Comparison of ENCODE assay signal across 26 cellular contexts in genomic region chr7:85887133-85887532, GRCh38.
DNase-seq lines count a peak whose midpoint lies in the region; ATAC-seq, FAIRE-seq and TF ChIP-seq lines count a peak whose summit lies in the region.
"Had no signal": no experiment of that assay in that cellular context is flagged by ENCODE, and none has a peak within 500 bp of the region (broad histone marks: within the 10 kb centered on the region; RNA-seq: fewer than 3 reads in every experiment).

No MANE protein-coding gene starts in this region.

- no peak overlapping the region for H3K4me3 ChIP-seq in GM23338
- no peak overlapping the region for H3K4me3 ChIP-seq in endodermal cell (ENCODE audit: low read length)
- no peak overlapping the region for H3K4me3 ChIP-seq in neural progenitor cell
- no peak overlapping the region for H3K4me3 ChIP-seq in PC-3 (ENCODE audit: low read length)
- H3K4me3 ChIP-seq: A549; BLaER1 treated with 17β-estradiol and CSF1 and Interleukin-3, amounts not matched to agents 10 nM and 100 nM; GM12878; GM23248 had no signal

- H3K4me1 ChIP-seq in GM23338 (ENCODE audit: insufficient read depth) (peaks cover 23% of the 10 kb centered on the region), endodermal cell (ENCODE audit: control insufficient read depth, insufficient read depth, low read length) (no peaks in the 10 kb centered on the region), neural progenitor cell (no peaks in the 10 kb centered on the region), PC-3 (ENCODE audit: insufficient read depth, low read length) (no peaks in the 10 kb centered on the region)
- H3K4me1 ChIP-seq: A549; BE2C; BLaER1 treated with 17β-estradiol and CSF1 and Interleukin-3, amounts not matched to agents 10 nM and 100 nM had no signal

- no TSS peak for BruUV-seq in PC-3 (replicated peaks; lab: Mats Ljungman, UMichigan)

- DNase-seq in GM23338 (ENCODE audit: low spot score) (peak; percentile 25), HT1080 (ENCODE audit: low read depth) (peak; percentile 1), endodermal cell (peak; percentile 66), neural progenitor cell (ENCODE audit: low spot score) (no peak), frontal cortex (ENCODE audit: low spot score in 2 of 2) (no peak), PC-3 (no peak)
- DNase-seq: 8988T; ACHN; AML-193; BE2C; CD4-positive, alpha-beta T cell; CD8-positive, alpha-beta memory T cell; DMS 273 treated with DMSO at 0.1 percent for 48 hours; DMS79; EL; GDM1; GM23248; H7 had no signal

- H3K36me3 ChIP-seq in GM23338 (ENCODE audit: insufficient read depth) (no peaks in the 10 kb centered on the region), endodermal cell (ENCODE audit: control insufficient read depth, insufficient read depth, low read length) (no peaks in the 10 kb centered on the region), neural progenitor cell (no peaks in the 10 kb centered on the region), PC-3 (ENCODE audit: low read depth, low read length) (no peaks in the 10 kb centered on the region)
- H3K36me3 ChIP-seq: BE2C; BLaER1 treated with 17β-estradiol and CSF1 and Interleukin-3, amounts not matched to agents 10 nM and 100 nM had no signal

- H3K9me3 Mint-ChIP-seq in GM23338 (no peaks in the 10 kb centered on the region), endodermal cell (no peaks in the 10 kb centered on the region), neural progenitor cell (no peaks in the 10 kb centered on the region)
- H3K9me3 Mint-ChIP-seq: CD14-positive monocyte; CD4-positive, alpha-beta T cell had no signal

- FAIRE-seq in frontal cortex (lab: Jason Lieb, UNC) = no peak
- FAIRE-seq: A549, D721Med, GM12878, GM19239 had no signal

- H4K20me1 ChIP-seq in GM23338 (replicated peaks; ENCODE audit: insufficient read depth) (no peaks in the 10 kb centered on the region), neural progenitor cell (ENCODE audit: low read depth) (no peaks in the 10 kb centered on the region), PC-3 (ENCODE audit: low read length) (no peaks in the 10 kb centered on the region)
- H4K20me1 ChIP-seq: BLaER1 treated with 17β-estradiol and CSF1 and Interleukin-3, amounts not matched to agents 10 nM and 100 nM had no signal

- H3K4me3 Mint-ChIP-seq in GM23338 (no peak overlapping the region), endodermal cell (no peak overlapping the region), neural progenitor cell (no peak overlapping the region)
- H3K4me3 Mint-ChIP-seq: CD14-positive monocyte; CD4-positive, alpha-beta T cell; CD8-positive, alpha-beta memory T cell had no signal

- H2AFZ ChIP-seq in GM23338 (no peak overlapping the region; the same call in 1 of the 2 replicates), neural progenitor cell (replicated peaks) (no peak overlapping the region), PC-3 (ENCODE audit: low read length) (no peak overlapping the region)
- H2AFZ ChIP-seq: GM23248 had no signal

- POLR2A ChIA-PET in PC-3 (lab: Charles Lee; ENCODE audit: unreplicated experiment) = no interaction called here

- H3K27ac ChIP-seq in GM23338 (ENCODE audit: low read depth) (no peak overlapping the region), endodermal cell (ENCODE audit: low read depth, low read length) (no peak overlapping the region), neural progenitor cell (no peak overlapping the region), PC-3 (ENCODE audit: low read length) (no peak overlapping the region)
- H3K27ac ChIP-seq: A549; BLaER1 treated with 17β-estradiol and CSF1 and Interleukin-3, amounts not matched to agents 10 nM and 100 nM; GM23248 had no signal

- H3K9ac ChIP-seq in endodermal cell (ENCODE audit: extremely low read depth, low read length, poor library complexity, severe bottlenecking) (no peak overlapping the region), neural progenitor cell (no peak overlapping the region), PC-3 (ENCODE audit: low read length) (no peak overlapping the region)
- H3K9ac ChIP-seq: BLaER1 treated with 17β-estradiol and CSF1 and Interleukin-3, amounts not matched to agents 10 nM and 100 nM; GM23248 had no signal

- TF ChIP-seq CTCF in GM23338 (conservative IDR thresholded peaks at IDR 0.05; ENCODE audit: low read depth in 2 of 2) = peak; percentile 22 to 38; a peak in 2 of 4 replicates
- TF ChIP-seq CTCF in endodermal cell (conservative IDR thresholded peaks at IDR 0.05) = peak; percentile 55
- peak; percentile 15 for TF ChIP-seq CTCF in neural progenitor cell (IDR thresholded peaks at IDR 0.05)
- TF ChIP-seq CTCF in PC-3 (conservative IDR thresholded peaks at IDR 0.05; ENCODE audit: low read depth, low read length) = no peak

- H3K4me1 Mint-ChIP-seq in GM23338 = peaks cover 11% of the 10 kb centered on the region
- H3K4me1 Mint-ChIP-seq in endodermal cell = peaks cover 1% of the 10 kb centered on the region
- no peaks in the 10 kb centered on the region for H3K4me1 Mint-ChIP-seq in neural progenitor cell
- H3K4me1 Mint-ChIP-seq: CD14-positive monocyte; CD8-positive, alpha-beta memory T cell had no signal

- H3K9me3 ChIP-seq in endodermal cell (ENCODE audit: control insufficient read depth, low read length) = no peaks in the 10 kb centered on the region
- no peaks in the 10 kb centered on the region for H3K9me3 ChIP-seq in neural progenitor cell (ENCODE audit: low read depth)
- H3K9me3 ChIP-seq in PC-3 (ENCODE audit: low read length) = no peaks in the 10 kb centered on the region
- H3K9me3 ChIP-seq: A549; BE2C; BLaER1 treated with 17β-estradiol and CSF1 and Interleukin-3, amounts not matched to agents 10 nM and 100 nM had no signal

- H3K27me3 ChIP-seq in GM23338 (ENCODE audit: insufficient read depth) (no peaks in the 10 kb centered on the region), endodermal cell (ENCODE audit: control insufficient read depth, insufficient read depth, low read length, poor library complexity, severe bottlenecking) (no peaks in the 10 kb centered on the region), neural progenitor cell (no peaks in the 10 kb centered on the region), PC-3 (ENCODE audit: low read length) (peaks cover 5% of the 10 kb centered on the region; the same call in 1 of the 2 replicates)
- H3K27me3 ChIP-seq: BE2C; BLaER1 treated with 17β-estradiol and CSF1 and Interleukin-3, amounts not matched to agents 10 nM and 100 nM had no signal

- H3K36me3 Mint-ChIP-seq in GM23338 (ENCODE audit: low read depth) (no peaks in the 10 kb centered on the region), endodermal cell (ENCODE audit: low read depth) (no peaks in the 10 kb centered on the region), neural progenitor cell (no peaks in the 10 kb centered on the region)
- H3K36me3 Mint-ChIP-seq: CD14-positive monocyte; CD8-positive, alpha-beta memory T cell had no signal

- H3F3A ChIP-seq in GM23338 (replicated peaks; ENCODE audit: low read depth) = no peaks in the 10 kb centered on the region
- H3F3A ChIP-seq in neural progenitor cell (ENCODE audit: low read depth) = no peaks in the 10 kb centered on the region
- no peaks in the 10 kb centered on the region for H3F3A ChIP-seq in PC-3 (ENCODE audit: low read length, unreplicated experiment)

- ATAC-seq in GM23338 = no peak; the same call in 2 of the 3 replicates
- no peak for ATAC-seq in HG02938 (IDR thresholded peaks at IDR 0.05; ENCODE audit: unreplicated experiment)
- no peak for ATAC-seq in PC-3
- ATAC-seq: A549, GM12878, HCT116 had no signal

- H3K79me2 ChIP-seq in GM23338 (replicated peaks; ENCODE audit: insufficient read depth) = no peaks in the 10 kb centered on the region
- H3K79me2 ChIP-seq in neural progenitor cell (ENCODE audit: low read depth) = no peaks in the 10 kb centered on the region
- H3K79me2 ChIP-seq in PC-3 (ENCODE audit: low read length) = no peaks in the 10 kb centered on the region

- no peak overlapping the region for H3K27ac Mint-ChIP-seq in GM23338
- H3K27ac Mint-ChIP-seq in endodermal cell = no peak overlapping the region
- no peak overlapping the region for H3K27ac Mint-ChIP-seq in neural progenitor cell
- H3K27ac Mint-ChIP-seq: CD14-positive monocyte; CD4-positive, alpha-beta T cell; CD8-positive, alpha-beta memory T cell had no signal

- intact Hi-C loops in PC-3 (cut with micrococcal nuclease) = no loop called here

- CTCF ChIA-PET in PC-3 (lab: Charles Lee) = no interaction called here

- no peaks in the 10 kb centered on the region for H3K27me3 Mint-ChIP-seq in GM23338 (ENCODE audit: insufficient read depth, low read depth, poor library complexity)
- no peaks in the 10 kb centered on the region for H3K27me3 Mint-ChIP-seq in endodermal cell (ENCODE audit: insufficient read depth)
- H3K27me3 Mint-ChIP-seq in neural progenitor cell (ENCODE audit: insufficient read depth, low read depth) = peaks cover 3% of the 10 kb centered on the region
- H3K27me3 Mint-ChIP-seq: CD4-positive, alpha-beta T cell; CD8-positive, alpha-beta memory T cell had no signal

- H3K9me2 ChIP-seq in GM23338 (ENCODE audit: insufficient read depth) (no peaks in the 10 kb centered on the region), PC-3 (replicated peaks; ENCODE audit: low read length) (no peaks in the 10 kb centered on the region)

- no peak overlapping the region for H3K4me2 ChIP-seq in GM23338
- no peak overlapping the region for H3K4me2 ChIP-seq in neural progenitor cell
- no peak overlapping the region for H3K4me2 ChIP-seq in PC-3 (ENCODE audit: low read length)
- H3K4me2 ChIP-seq: A549; BLaER1 treated with 17β-estradiol and CSF1 and Interleukin-3, amounts not matched to agents 10 nM and 100 nM had no signal

TF ChIP-seq in GM23338, 12 proteins besides CTCF, POLR2A, EP300 and RAD21:
- TF ChIP-seq ZNF331 (CRISPR knock-in tag; IDR thresholded peaks at IDR 0.05; ENCODE audit: low read depth) = no peak
- no peak for TF ChIP-seq JUNB (IDR thresholded peaks at IDR 0.05; ENCODE audit: unreplicated experiment)
- TF ChIP-seq EZH2 (IDR thresholded peaks at IDR 0.05; ENCODE audit: low read depth, unreplicated experiment) = no peak
- TF ChIP-seq POLR2AphosphoS5 (IDR thresholded peaks at IDR 0.05; ENCODE audit: low read depth) = no peak
- no peak for TF ChIP-seq ZNF114 (CRISPR knock-in tag; IDR thresholded peaks at IDR 0.05)
- no peak for TF ChIP-seq ETS1 (IDR thresholded peaks at IDR 0.05)
- TF ChIP-seq EZH2phosphoT487 (IDR thresholded peaks at IDR 0.05; ENCODE audit: unreplicated experiment) = no peak
- no peak for TF ChIP-seq CREB1 (CRISPR knock-in tag; IDR thresholded peaks at IDR 0.05; ENCODE audit: low read depth)

Comparison
In these comparisons a context has a peak if more than half of its experiments do, and no peak if none do; other contexts are left out.
1. DNase-seq: peak in GM23338 (single experiment), HT1080 (single experiment) and endodermal cell (single experiment); none in neural progenitor cell (single experiment), frontal cortex (0 of 2) and PC-3 (single experiment).